1 cellular context compared by ENCODE assay signal in the genomic region with DNA sequence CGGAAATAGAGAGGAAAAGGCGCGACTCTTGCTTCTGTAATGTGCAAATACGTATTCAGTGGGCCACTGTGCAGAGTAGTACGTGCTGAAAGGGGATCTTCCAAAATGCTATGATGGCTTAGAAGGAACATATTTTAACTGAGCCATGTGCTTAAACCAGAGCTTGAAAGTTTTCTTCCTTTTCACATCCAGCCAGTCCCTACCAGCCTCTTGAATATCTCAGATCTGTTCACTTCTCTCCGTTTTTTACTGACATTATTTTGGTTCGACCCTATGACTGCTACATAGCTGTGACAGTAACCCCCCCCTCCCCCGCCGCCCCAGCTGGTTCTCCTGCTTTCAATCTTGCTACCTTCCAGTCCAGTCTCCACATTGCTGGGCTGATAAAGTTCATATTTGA.
TF ChIP-seq lines count a peak whose summit lies in the region.

No MANE protein-coding gene starts in this region.

TF ChIP-seq in HepG2, 621 proteins besides CTCF, POLR2A, EP300 and RAD21:
- TF ChIP-seq, protein P1, sequence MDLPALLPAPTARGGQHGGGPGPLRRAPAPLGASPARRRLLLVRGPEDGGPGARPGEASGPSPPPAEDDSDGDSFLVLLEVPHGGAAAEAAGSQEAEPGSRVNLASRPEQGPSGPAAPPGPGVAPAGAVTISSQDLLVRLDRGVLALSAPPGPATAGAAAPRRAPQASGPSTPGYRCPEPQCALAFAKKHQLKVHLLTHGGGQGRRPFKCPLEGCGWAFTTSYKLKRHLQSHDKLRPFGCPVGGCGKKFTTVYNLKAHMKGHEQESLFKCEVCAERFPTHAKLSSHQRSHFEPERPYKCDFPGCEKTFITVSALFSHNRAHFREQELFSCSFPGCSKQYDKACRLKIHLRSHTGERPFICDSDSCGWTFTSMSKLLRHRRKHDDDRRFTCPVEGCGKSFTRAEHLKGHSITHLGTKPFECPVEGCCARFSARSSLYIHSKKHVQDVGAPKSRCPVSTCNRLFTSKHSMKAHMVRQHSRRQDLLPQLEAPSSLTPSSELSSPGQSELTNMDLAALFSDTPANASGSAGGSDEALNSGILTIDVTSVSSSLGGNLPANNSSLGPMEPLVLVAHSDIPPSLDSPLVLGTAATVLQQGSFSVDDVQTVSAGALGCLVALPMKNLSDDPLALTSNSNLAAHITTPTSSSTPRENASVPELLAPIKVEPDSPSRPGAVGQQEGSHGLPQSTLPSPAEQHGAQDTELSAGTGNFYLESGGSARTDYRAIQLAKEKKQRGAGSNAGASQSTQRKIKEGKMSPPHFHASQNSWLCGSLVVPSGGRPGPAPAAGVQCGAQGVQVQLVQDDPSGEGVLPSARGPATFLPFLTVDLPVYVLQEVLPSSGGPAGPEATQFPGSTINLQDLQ (CRISPR knock-in tag; IDR thresholded peaks at IDR 0.05) = no peak
- no peak for TF ChIP-seq SETDB1 (CRISPR knock-in tag; IDR thresholded peaks at IDR 0.05; ENCODE audit: borderline replicate concordance)
- no peak for TF ChIP-seq AGO2 (optimal IDR thresholded peaks at IDR 0.05; ENCODE audit: low read depth, low read length)
- TF ChIP-seq, protein P2, sequence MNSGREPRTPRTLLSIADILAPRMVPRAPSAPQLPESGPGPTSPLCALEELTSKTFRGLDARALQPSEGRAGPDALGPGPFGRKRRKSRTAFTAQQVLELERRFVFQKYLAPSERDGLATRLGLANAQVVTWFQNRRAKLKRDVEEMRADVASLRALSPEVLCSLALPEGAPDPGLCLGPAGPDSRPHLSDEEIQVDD (CRISPR knock-in tag; IDR thresholded peaks at IDR 0.05; ENCODE audit: borderline replicate concordance) = no peak
- no peak for TF ChIP-seq MEIS2 (CRISPR knock-in tag; IDR thresholded peaks at IDR 0.05)
- TF ChIP-seq RBM39 (IDR thresholded peaks at IDR 0.05; ENCODE audit: low read depth, low read length, poor library complexity, severe bottlenecking) = no peak
- TF ChIP-seq KDM5A (IDR thresholded peaks at IDR 0.05; ENCODE audit: borderline replicate concordance, low read length) = no peak
- no peak for TF ChIP-seq ZNF264 (CRISPR knock-in tag; IDR thresholded peaks at IDR 0.05)
- TF ChIP-seq NFRKB (IDR thresholded peaks at IDR 0.05) = no peak
- no peak for TF ChIP-seq SPEN (CRISPR knock-in tag; IDR thresholded peaks at IDR 0.05; ENCODE audit: low read depth)
- TF ChIP-seq, protein P3, sequence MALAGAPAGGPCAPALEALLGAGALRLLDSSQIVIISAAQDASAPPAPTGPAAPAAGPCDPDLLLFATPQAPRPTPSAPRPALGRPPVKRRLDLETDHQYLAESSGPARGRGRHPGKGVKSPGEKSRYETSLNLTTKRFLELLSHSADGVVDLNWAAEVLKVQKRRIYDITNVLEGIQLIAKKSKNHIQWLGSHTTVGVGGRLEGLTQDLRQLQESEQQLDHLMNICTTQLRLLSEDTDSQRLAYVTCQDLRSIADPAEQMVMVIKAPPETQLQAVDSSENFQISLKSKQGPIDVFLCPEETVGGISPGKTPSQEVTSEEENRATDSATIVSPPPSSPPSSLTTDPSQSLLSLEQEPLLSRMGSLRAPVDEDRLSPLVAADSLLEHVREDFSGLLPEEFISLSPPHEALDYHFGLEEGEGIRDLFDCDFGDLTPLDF (CRISPR knock-in tag; IDR thresholded peaks at IDR 0.05) = 0 out of 2 replicates have a peak, but pooled peaks have one; percentile 1
- TF ChIP-seq, protein P4, sequence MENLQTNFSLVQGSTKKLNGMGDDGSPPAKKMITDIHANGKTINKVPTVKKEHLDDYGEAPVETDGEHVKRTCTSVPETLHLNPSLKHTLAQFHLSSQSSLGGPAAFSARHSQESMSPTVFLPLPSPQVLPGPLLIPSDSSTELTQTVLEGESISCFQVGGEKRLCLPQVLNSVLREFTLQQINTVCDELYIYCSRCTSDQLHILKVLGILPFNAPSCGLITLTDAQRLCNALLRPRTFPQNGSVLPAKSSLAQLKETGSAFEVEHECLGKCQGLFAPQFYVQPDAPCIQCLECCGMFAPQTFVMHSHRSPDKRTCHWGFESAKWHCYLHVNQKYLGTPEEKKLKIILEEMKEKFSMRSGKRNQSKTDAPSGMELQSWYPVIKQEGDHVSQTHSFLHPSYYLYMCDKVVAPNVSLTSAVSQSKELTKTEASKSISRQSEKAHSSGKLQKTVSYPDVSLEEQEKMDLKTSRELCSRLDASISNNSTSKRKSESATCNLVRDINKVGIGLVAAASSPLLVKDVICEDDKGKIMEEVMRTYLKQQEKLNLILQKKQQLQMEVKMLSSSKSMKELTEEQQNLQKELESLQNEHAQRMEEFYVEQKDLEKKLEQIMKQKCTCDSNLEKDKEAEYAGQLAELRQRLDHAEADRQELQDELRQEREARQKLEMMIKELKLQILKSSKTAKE (CRISPR knock-in tag; IDR thresholded peaks at IDR 0.05; ENCODE audit: borderline replicate concordance) = no peak
- TF ChIP-seq LCORL (IDR thresholded peaks at IDR 0.05) = no peak
- TF ChIP-seq LCORL (CRISPR knock-in tag; IDR thresholded peaks at IDR 0.05) = 0 out of 2 replicates have a peak, but pooled peaks have one; percentile 4
- TF ChIP-seq HMG20A (CRISPR knock-in tag; IDR thresholded peaks at IDR 0.05; ENCODE audit: borderline replicate concordance) = no peak
